ENCODE assay signal across 11 cellular contexts in genomic region chr20:53338716-53339115, GRCh38.
"Had no signal": no experiment of that assay in that cellular context is flagged by ENCODE, and none has a peak within 500 bp of the region (broad histone marks: within the 10 kb centered on the region; RNA-seq: fewer than 3 reads in every experiment).

No MANE protein-coding gene starts in this region.

- H3K4me2 ChIP-seq: GM23338 had no signal

- H3K36me3 ChIP-seq: HAP-1 had no signal

- H3K4me3 ChIP-seq: GM23248, GM23338, HAP-1 had no signal

- H3K9me3 ChIP-seq: HAP-1 had no signal

- H2AFZ ChIP-seq: GM23248, GM23338 had no signal

- DNase-seq: GM23248, GOT3, H7, H9, HCEC 1CT, HFFc6 had no signal

- H3K27ac ChIP-seq: GM23248 had no signal

- FAIRE-seq: H1, H54 had no signal

- H3K4me1 ChIP-seq: HAP-1 had no signal

- H3K9ac ChIP-seq: GM23248 had no signal

- ATAC-seq: GM23338, HCT116 had no signal
